In the genomic region with DNA sequence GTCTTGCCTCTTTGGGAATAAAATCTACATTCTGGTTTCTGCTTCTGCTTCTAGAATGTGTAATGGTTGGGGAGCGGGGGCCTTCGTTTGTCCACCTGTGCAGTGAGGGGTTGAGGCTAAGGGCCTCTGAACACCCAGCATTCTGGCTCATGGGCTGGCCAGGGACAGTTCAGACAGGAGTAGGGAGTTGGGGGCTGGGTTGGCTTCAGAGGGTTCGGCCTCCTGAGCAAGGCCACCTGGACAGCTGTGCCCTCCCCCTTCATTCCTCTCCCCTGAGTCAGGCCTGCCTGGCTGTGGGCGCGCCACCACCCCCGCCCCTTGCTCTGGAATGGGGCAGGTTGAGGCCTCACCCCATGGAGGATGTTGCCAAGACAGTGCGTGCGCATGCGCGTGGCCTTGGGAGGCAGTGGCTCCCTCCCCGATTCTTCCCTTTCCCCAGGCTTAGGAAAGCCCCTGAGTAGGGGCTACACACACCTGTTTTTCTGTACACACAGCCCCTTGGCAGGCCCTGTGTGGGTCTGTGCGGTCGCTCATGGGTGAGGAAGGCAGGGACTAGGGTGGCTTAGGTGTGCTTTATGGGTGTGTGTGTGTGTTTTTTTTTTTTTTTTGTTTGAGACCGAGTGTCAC, we compare ENCODE assay signal across 12 cellular contexts. TPM values are rescaled to one million over a fixed set of nuclear protein-coding genes. Genes with fewer than 3 reads are reported as not detected.
A peak's percentile ranks its signal among the peaks of the same experiment; 100 is the strongest.
DNase-seq lines count a peak whose midpoint lies in the region; ATAC-seq, FAIRE-seq and TF ChIP-seq lines count a peak whose summit lies in the region.
"Had no signal": no experiment of that assay in that cellular context is flagged by ENCODE, and none has a peak within 500 bp of the region (broad histone marks: within the 10 kb centered on the region; RNA-seq: fewer than 3 reads in every experiment).

No MANE protein-coding gene starts in this region.

- H3K27me3 ChIP-seq in keratinocyte (ENCODE audit: control insufficient read depth, extremely low read depth, insufficient read depth, low read length) (no peaks in the 10 kb centered on the region), suprapubic skin (no peaks in the 10 kb centered on the region)

- no peak for TF ChIP-seq EP300 in suprapubic skin (IDR thresholded peaks at IDR 0.05)

- H3K4me2 ChIP-seq in keratinocyte (ENCODE audit: control insufficient read depth, extremely low read depth, insufficient read depth, low read depth, low read length) = peak overlapping the region; percentile 93

- dilution Hi-C loops in keratinocyte (cut with MboI; ENCODE audit: extremely low pct_ligation_motif_present, low sequenced_read_pairs) = no loop called here

- H4K20me1 ChIP-seq in keratinocyte (ENCODE audit: control insufficient read depth, extremely low read depth, insufficient read depth, low read length) = no peaks in the 10 kb centered on the region

- 62% methylated on average over 8 of the region's 14 CpGs for WGBS in suprapubic skin

- no peaks in the 10 kb centered on the region for H3K9me1 ChIP-seq in keratinocyte (ENCODE audit: control insufficient read depth, extremely low read depth, insufficient read depth, low read length)

- peak overlapping the region in 2 of 3 experiments; percentile 50 to 52 for H3K4me3 ChIP-seq in keratinocyte (ENCODE audit: control insufficient read depth in 2 of 3, extremely low read depth in 1 of 3, insufficient read depth in 2 of 3, low read depth in 1 of 3, low read length in 3 of 3)
- peak overlapping the region; percentile 28 for H3K4me3 ChIP-seq in suprapubic skin

- H2AFZ ChIP-seq in keratinocyte (ENCODE audit: control insufficient read depth, low read length) = no peak overlapping the region

- peaks cover 0 to 6% of the 10 kb centered on the region in 2 experiments for H3K36me3 ChIP-seq in keratinocyte (ENCODE audit: control insufficient read depth in 2 of 2, extremely low read depth in 1 of 2, insufficient read depth in 2 of 2, low read length in 2 of 2)
- no peaks in the 10 kb centered on the region for H3K36me3 ChIP-seq in suprapubic skin

- peak; percentile 17 to 47 for ATAC-seq in activated naive CD4-positive, alpha-beta T cell treated with anti-CD3 and anti-CD28 coated beads, Interleukin-2, amount 50 U/mL, for 72 hours
- no peak for ATAC-seq in GM19035 (IDR thresholded peaks at IDR 0.05; ENCODE audit: unreplicated experiment)

- no peaks in the 10 kb centered on the region for H3K9me3 ChIP-seq in keratinocyte (ENCODE audit: control insufficient read depth, low read depth, low read length)
- H3K9me3 ChIP-seq in suprapubic skin = no peaks in the 10 kb centered on the region

- peak; percentile 44 for DNase-seq in SIG-M5 treated with dmso at 0.1 percent for 504 hours (lab: John Stamatoyannopoulos, UW; ENCODE audit: unreplicated experiment)
- no peak for DNase-seq in SIG-M5 (lab: John Stamatoyannopoulos, UW)
- DNase-seq in activated naive CD4-positive, alpha-beta T cell treated with anti-CD3 and anti-CD28 coated beads, Interleukin-2, amount 50 U/mL, for 72 hours (ENCODE audit: low spot score in 2 of 2) = no peak
- peak; percentile 97 for DNase-seq in keratinocyte (ENCODE audit: low read depth, low spot score)
- DNase-seq in suprapubic skin (ENCODE audit: low spot score in 2 of 2) = peak in 1 of 2 donors; percentile 90
- no peak for DNase-seq in NCI-H1092 treated with DMSO at 0.1 percent for 48 hours (lab: John Stamatoyannopoulos, UW)
- DNase-seq in OCI-M2 (lab: John Stamatoyannopoulos, UW; ENCODE audit: unreplicated experiment) = no peak
- DNase-seq: activated T-cell treated with anti-CD3 and anti-CD28 coated beads, Interleukin-2, amount 50 U/mL, for 4 hours; GOT3; substantia nigra had no signal

- no peaks in the 10 kb centered on the region for H3K36me3 Mint-ChIP-seq in activated naive CD4-positive, alpha-beta T cell treated with anti-CD3 and anti-CD28 coated beads, Interleukin-2, amount 50 U/mL, for 72 hours
- H3K36me3 Mint-ChIP-seq: memory B cell had no signal

- peak overlapping the region; percentile 18 to 65 for H3K27ac Mint-ChIP-seq in activated naive CD4-positive, alpha-beta T cell treated with anti-CD3 and anti-CD28 coated beads, Interleukin-2, amount 50 U/mL, for 72 hours
- H3K27ac Mint-ChIP-seq: memory B cell had no signal

- peak overlapping the region; percentile 90 for H3K9ac ChIP-seq in keratinocyte (ENCODE audit: control insufficient read depth, extremely low read depth, insufficient read depth, low read length)

- H3K27ac ChIP-seq in keratinocyte (ENCODE audit: control insufficient read depth, insufficient read depth, low read length) (peak overlapping the region; percentile 99), suprapubic skin (peak overlapping the region; percentile 96)

- peak; percentile 46 for FAIRE-seq in keratinocyte (lab: Jason Lieb, UNC)

- no peak for TF ChIP-seq POLR2A in suprapubic skin (IDR thresholded peaks at IDR 0.05)

- no peak for TF ChIP-seq CTCF in keratinocyte (optimal IDR thresholded peaks at IDR 0.05 in 1 of 3, IDR thresholded peaks at IDR 0.05 in 1 of 3, conservative IDR thresholded peaks at IDR 0.05 in 1 of 3; ENCODE audit: extremely low read depth in 1 of 3, insufficient read depth in 2 of 3, low read length in 3 of 3)
- TF ChIP-seq CTCF in suprapubic skin (IDR thresholded peaks at IDR 0.05) = no peak

- peaks cover 53% of the 10 kb centered on the region for H3K79me2 ChIP-seq in keratinocyte (ENCODE audit: control insufficient read depth, insufficient read depth, low read length)

- peaks cover 83% of the 10 kb centered on the region for H3K4me1 ChIP-seq in keratinocyte (ENCODE audit: control insufficient read depth, extremely low read depth, insufficient read depth, low read length)
- H3K4me1 ChIP-seq in suprapubic skin = peaks cover 87% of the 10 kb centered on the region

- H3K9me3 Mint-ChIP-seq in activated naive CD4-positive, alpha-beta T cell treated with anti-CD3 and anti-CD28 coated beads, Interleukin-2, amount 50 U/mL, for 72 hours = no peaks in the 10 kb centered on the region
- H3K9me3 Mint-ChIP-seq: activated T-cell treated with anti-CD3 and anti-CD28 coated beads, Interleukin-2, amount 50 U/mL, for 4 hours; memory B cell had no signal

RNA-seq across cellular contexts. Expression of gene YARS1, which starts 57.0 kb away (rescaled TPM):
- 100 to 1,000 TPM; 217 to 236 TPM for total RNA-seq in activated naive CD4-positive, alpha-beta T cell treated with anti-CD3 and anti-CD28 coated beads, Interleukin-2, amount 50 U/mL, for 72 hours
- polyA plus RNA-seq in keratinocyte = 32.0 to 97.4 TPM (median 68.4 TPM) in 3 replicates
- 241 TPM for polyA plus RNA-seq in keratinocyte (2011; ENCODE audit: low read depth)
- 54.2 and 93.1 TPM in 2 replicates for polyA plus RNA-seq in keratinocyte (2011; cell fraction: cytosol; rRNA removed)
- 103 and 117 TPM in 2 replicates for polyA plus RNA-seq in keratinocyte (2011; cell fraction: nucleus; rRNA removed)
- polyA plus RNA-seq in keratinocyte (2012; ENCODE audit: low replicate concordance) = 86.9 and 135 TPM in 2 replicates
- polyA minus RNA-seq in keratinocyte = 39.1 to 147 TPM (median 82.5 TPM) in 3 replicates
- 38.0 TPM for polyA minus RNA-seq in keratinocyte (2011; cell fraction: cytosol; rRNA and poly(A)+ RNA removed)
- 38.4 and 63.9 TPM in 2 replicates for polyA minus RNA-seq in keratinocyte (2011; cell fraction: nucleus; rRNA and poly(A)+ RNA removed)
- total RNA-seq in suprapubic skin = 10 to 100 TPM; 47.1 to 68.1 (median 50.7) TPM

RNA-seq across cellular contexts. Expression of gene S100PBP, which starts 57.3 kb away (rescaled TPM):
- 10 to 100 TPM; 41.5 to 73.0 TPM for total RNA-seq in activated naive CD4-positive, alpha-beta T cell treated with anti-CD3 and anti-CD28 coated beads, Interleukin-2, amount 50 U/mL, for 72 hours
- polyA plus RNA-seq in keratinocyte = 16.2 to 29.0 TPM (median 19.6 TPM) in 3 replicates
- 6.1 TPM for polyA plus RNA-seq in keratinocyte (2011; ENCODE audit: low read depth)
- 8.9 and 15.4 TPM in 2 replicates for polyA plus RNA-seq in keratinocyte (2011; cell fraction: cytosol; rRNA removed)
- polyA plus RNA-seq in keratinocyte (2011; cell fraction: nucleus; rRNA removed) = 43.0 and 45.2 TPM in 2 replicates
- 8.5 and 11.2 TPM in 2 replicates for polyA plus RNA-seq in keratinocyte (2012; ENCODE audit: low replicate concordance)
- polyA minus RNA-seq in keratinocyte = 9.4 to 37.5 TPM (median 16.7 TPM) in 3 replicates
- polyA minus RNA-seq in keratinocyte (2011; cell fraction: cytosol; rRNA and poly(A)+ RNA removed) = 7.9 TPM
- 21.9 and 48.9 TPM in 2 replicates for polyA minus RNA-seq in keratinocyte (2011; cell fraction: nucleus; rRNA and poly(A)+ RNA removed)
- 10 to 100 TPM in 2 of 4 donors, 1 to 10 TPM in 2; 8.8 to 39.7 (median 18.1) TPM for total RNA-seq in suprapubic skin

RNA-seq across cellular contexts. Expression of gene SYNC, which starts 57.5 kb away (rescaled TPM):
- not detected for total RNA-seq in activated naive CD4-positive, alpha-beta T cell treated with anti-CD3 and anti-CD28 coated beads, Interleukin-2, amount 50 U/mL, for 72 hours
- 11.2 to 12.0 TPM (median 11.2 TPM) in 3 replicates for polyA plus RNA-seq in keratinocyte
- 2.0 TPM for polyA plus RNA-seq in keratinocyte (2011; ENCODE audit: low read depth)
- 14.5 and 17.2 TPM in 2 replicates for polyA plus RNA-seq in keratinocyte (2011; cell fraction: cytosol; rRNA removed)
- polyA plus RNA-seq in keratinocyte (2011; cell fraction: nucleus; rRNA removed) = 12.3 and 14.8 TPM in 2 replicates
- 1.3 and 12.0 TPM in 2 replicates for polyA plus RNA-seq in keratinocyte (2012; ENCODE audit: low replicate concordance)
- polyA minus RNA-seq in keratinocyte = 9.7 to 19.1 TPM (median 14.7 TPM) in 3 replicates
- polyA minus RNA-seq in keratinocyte (2011; cell fraction: cytosol; rRNA and poly(A)+ RNA removed) = 16.7 TPM
- polyA minus RNA-seq in keratinocyte (2011; cell fraction: nucleus; rRNA and poly(A)+ RNA removed) = 2.8 and 8.0 TPM in 2 replicates
- total RNA-seq in suprapubic skin = 10 to 100 TPM in 1 of 4 donors, 1 to 10 TPM in 3; 7.4 to 11.4 (median 8.3) TPM
- total RNA-seq: activated T-cell treated with anti-CD3 and anti-CD28 coated beads, Interleukin-2, amount 50 U/mL, for 4 hours had no signal

Comparison
In these comparisons a context has a peak if more than half of its experiments do, and no peak if none do; other contexts are left out.
1. DNase-seq: peak in SIG-M5 treated with dmso at 0.1 percent for 504 hours (single experiment) and keratinocyte (single experiment); none in SIG-M5 (single experiment), activated naive CD4-positive, alpha-beta T cell treated with anti-CD3 and anti-CD28 coated beads, Interleukin-2, amount 50 U/mL, for 72 hours (0 of 2), NCI-H1092 treated with DMSO at 0.1 percent for 48 hours (single experiment) and OCI-M2 (single experiment).
2. RNA of gene SYNC, which starts 57.5 kb away (total RNA-seq): 7.4 to 11.4 TPM in suprapubic skin; not detected in activated naive CD4-positive, alpha-beta T cell treated with anti-CD3 and anti-CD28 coated beads, Interleukin-2, amount 50 U/mL, for 72 hours; every median in the first group is over 4 times any median in the second.